ENCODE assay signal across 1 cellular context in the genomic region with DNA sequence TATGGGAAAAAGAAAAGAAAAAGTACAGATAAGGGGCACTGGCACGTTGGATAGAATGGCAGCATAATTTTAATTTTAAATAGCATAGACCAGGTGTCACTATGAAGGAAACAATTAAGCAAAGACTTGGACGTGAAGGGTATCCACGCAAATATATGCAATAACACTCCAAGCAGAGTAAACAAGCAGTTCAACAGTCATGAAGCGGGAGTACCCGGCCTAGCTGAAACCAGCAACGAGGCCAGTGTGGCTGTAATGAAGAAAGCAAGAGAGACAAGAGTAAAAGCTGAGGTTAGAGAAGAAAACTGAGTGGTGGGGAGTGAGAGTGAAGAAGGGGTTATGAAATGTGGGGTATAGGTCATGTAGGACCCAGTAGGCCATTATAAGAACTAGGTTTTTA.
TF ChIP-seq lines count a peak whose summit lies in the region.

No MANE protein-coding gene starts in this region.

TF ChIP-seq in WTC11, 78 proteins besides CTCF, POLR2A, EP300 and RAD21 (continued from another document):
- TF ChIP-seq, protein P1, sequence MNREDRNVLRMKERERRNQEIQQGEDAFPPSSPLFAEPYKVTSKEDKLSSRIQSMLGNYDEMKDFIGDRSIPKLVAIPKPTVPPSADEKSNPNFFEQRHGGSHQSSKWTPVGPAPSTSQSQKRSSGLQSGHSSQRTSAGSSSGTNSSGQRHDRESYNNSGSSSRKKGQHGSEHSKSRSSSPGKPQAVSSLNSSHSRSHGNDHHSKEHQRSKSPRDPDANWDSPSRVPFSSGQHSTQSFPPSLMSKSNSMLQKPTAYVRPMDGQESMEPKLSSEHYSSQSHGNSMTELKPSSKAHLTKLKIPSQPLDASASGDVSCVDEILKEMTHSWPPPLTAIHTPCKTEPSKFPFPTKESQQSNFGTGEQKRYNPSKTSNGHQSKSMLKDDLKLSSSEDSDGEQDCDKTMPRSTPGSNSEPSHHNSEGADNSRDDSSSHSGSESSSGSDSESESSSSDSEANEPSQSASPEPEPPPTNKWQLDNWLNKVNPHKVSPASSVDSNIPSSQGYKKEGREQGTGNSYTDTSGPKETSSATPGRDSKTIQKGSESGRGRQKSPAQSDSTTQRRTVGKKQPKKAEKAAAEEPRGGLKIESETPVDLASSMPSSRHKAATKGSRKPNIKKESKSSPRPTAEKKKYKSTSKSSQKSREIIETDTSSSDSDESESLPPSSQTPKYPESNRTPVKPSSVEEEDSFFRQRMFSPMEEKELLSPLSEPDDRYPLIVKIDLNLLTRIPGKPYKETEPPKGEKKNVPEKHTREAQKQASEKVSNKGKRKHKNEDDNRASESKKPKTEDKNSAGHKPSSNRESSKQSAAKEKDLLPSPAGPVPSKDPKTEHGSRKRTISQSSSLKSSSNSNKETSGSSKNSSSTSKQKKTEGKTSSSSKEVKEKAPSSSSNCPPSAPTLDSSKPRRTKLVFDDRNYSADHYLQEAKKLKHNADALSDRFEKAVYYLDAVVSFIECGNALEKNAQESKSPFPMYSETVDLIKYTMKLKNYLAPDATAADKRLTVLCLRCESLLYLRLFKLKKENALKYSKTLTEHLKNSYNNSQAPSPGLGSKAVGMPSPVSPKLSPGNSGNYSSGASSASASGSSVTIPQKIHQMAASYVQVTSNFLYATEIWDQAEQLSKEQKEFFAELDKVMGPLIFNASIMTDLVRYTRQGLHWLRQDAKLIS (CRISPR knock-in tag; IDR thresholded peaks at IDR 0.05; ENCODE audit: borderline replicate concordance), result no peak
- TF ChIP-seq OVOL2 (CRISPR knock-in tag; IDR thresholded peaks at IDR 0.05; ENCODE audit: borderline replicate concordance) (no peak), ZNF219 (CRISPR knock-in tag; IDR thresholded peaks at IDR 0.05; ENCODE audit: borderline replicate concordance) (no peak), JAZF1 (CRISPR knock-in tag; IDR thresholded peaks at IDR 0.05) (no peak), ZNF671 (CRISPR knock-in tag; IDR thresholded peaks at IDR 0.05) (no peak), TP53 (CRISPR knock-in tag; IDR thresholded peaks at IDR 0.05) (no peak), GTF2I (CRISPR knock-in tag; conservative IDR thresholded peaks at IDR 0.05) (no peak), MXD4 (CRISPR knock-in tag; IDR thresholded peaks at IDR 0.05; ENCODE audit: borderline replicate concordance) (no peak), NFATC4 (CRISPR knock-in tag; IDR thresholded peaks at IDR 0.05) (no peak), ATF1 (CRISPR knock-in tag; IDR thresholded peaks at IDR 0.05) (no peak), MYBL2 (CRISPR knock-in tag; IDR thresholded peaks at IDR 0.05) (no peak), ELF4 (CRISPR knock-in tag; IDR thresholded peaks at IDR 0.05; ENCODE audit: low read depth) (no peak)
- TF ChIP-seq, protein P2, sequence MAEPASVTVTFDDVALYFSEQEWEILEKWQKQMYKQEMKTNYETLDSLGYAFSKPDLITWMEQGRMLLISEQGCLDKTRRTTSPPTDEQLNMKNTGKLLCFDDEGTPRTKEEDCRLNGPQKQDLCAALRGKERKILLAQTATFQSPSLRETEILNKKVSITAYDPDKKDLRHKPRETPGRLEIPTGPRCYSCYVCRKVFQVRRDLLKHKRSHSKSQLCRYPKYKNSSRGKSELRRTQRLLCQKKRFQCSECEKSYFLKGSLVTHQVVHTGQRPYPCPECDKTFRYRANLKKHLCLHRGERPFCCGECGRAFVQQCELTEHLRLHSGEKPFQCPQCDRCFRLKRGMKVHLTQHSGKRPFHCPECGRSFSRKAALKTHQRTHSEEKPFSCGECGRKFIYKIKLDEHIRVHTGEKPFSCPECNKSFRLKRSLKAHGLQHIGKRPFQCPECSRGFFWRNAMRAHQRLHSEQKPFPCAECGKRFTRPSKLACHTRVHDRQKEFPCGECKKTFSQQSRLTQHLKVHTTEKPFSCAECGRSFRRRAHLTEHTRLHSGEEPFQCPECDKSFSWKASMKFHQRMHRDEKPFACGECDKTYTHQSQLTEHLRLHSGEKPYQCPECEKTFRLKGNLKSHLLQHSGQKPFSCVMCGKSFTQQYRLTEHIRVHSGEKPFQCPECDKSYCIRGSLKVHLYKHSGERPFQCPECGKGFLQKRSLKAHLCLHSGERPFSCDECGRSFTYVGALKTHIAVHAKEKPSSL (CRISPR knock-in tag; conservative IDR thresholded peaks at IDR 0.05), result no peak
